Comparison of ENCODE assay signal across 1 cellular context in the genomic region with DNA sequence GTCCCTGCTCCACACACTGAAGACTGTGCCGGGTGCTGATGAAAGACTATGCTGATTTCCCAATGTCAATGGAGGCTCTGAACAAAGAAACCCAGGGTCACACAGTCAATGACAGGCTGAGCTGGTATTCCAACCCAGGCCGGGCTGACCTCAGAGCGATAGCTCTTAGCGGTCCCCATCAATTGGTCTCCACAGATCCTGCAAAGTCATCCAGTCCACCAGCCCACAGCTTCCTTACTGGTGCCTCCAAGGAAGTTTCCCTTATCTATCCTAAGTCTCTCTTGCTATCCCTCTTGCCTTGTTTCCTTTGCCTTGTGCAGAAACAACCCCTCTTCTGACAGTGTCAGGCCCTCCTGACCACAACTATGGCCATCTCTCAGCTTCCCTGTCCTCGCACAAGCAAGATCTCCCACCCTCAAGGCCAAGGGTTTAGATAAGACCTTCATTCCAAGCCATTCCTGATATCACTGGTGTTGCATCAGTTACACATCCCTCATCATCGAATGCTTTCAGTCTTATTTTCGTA.
TF ChIP-seq lines count a peak whose summit lies in the region.

No MANE protein-coding gene starts in this region.

TF ChIP-seq in H1, 55 proteins besides CTCF, POLR2A, EP300 and RAD21:
- TF ChIP-seq TEAD4 (IDR thresholded peaks at IDR 0.05; ENCODE audit: low read depth, low read length) (no peak), E2F6 (IDR thresholded peaks at IDR 0.05) (no peak), CBX8 (IDR thresholded peaks at IDR 0.05; ENCODE audit: borderline replicate concordance, low read depth, low read length) (no peak), EGR1 (IDR thresholded peaks at IDR 0.05; ENCODE audit: borderline replicate concordance, low read depth, low read length) (no peak), CREB1 (IDR thresholded peaks at IDR 0.05) (no peak), SUZ12 (IDR thresholded peaks at IDR 0.05; ENCODE audit: low read length) (no peak), POU5F1 (IDR thresholded peaks at IDR 0.05; ENCODE audit: low read depth, low read length) (no peak)
- TF ChIP-seq, protein P1, sequence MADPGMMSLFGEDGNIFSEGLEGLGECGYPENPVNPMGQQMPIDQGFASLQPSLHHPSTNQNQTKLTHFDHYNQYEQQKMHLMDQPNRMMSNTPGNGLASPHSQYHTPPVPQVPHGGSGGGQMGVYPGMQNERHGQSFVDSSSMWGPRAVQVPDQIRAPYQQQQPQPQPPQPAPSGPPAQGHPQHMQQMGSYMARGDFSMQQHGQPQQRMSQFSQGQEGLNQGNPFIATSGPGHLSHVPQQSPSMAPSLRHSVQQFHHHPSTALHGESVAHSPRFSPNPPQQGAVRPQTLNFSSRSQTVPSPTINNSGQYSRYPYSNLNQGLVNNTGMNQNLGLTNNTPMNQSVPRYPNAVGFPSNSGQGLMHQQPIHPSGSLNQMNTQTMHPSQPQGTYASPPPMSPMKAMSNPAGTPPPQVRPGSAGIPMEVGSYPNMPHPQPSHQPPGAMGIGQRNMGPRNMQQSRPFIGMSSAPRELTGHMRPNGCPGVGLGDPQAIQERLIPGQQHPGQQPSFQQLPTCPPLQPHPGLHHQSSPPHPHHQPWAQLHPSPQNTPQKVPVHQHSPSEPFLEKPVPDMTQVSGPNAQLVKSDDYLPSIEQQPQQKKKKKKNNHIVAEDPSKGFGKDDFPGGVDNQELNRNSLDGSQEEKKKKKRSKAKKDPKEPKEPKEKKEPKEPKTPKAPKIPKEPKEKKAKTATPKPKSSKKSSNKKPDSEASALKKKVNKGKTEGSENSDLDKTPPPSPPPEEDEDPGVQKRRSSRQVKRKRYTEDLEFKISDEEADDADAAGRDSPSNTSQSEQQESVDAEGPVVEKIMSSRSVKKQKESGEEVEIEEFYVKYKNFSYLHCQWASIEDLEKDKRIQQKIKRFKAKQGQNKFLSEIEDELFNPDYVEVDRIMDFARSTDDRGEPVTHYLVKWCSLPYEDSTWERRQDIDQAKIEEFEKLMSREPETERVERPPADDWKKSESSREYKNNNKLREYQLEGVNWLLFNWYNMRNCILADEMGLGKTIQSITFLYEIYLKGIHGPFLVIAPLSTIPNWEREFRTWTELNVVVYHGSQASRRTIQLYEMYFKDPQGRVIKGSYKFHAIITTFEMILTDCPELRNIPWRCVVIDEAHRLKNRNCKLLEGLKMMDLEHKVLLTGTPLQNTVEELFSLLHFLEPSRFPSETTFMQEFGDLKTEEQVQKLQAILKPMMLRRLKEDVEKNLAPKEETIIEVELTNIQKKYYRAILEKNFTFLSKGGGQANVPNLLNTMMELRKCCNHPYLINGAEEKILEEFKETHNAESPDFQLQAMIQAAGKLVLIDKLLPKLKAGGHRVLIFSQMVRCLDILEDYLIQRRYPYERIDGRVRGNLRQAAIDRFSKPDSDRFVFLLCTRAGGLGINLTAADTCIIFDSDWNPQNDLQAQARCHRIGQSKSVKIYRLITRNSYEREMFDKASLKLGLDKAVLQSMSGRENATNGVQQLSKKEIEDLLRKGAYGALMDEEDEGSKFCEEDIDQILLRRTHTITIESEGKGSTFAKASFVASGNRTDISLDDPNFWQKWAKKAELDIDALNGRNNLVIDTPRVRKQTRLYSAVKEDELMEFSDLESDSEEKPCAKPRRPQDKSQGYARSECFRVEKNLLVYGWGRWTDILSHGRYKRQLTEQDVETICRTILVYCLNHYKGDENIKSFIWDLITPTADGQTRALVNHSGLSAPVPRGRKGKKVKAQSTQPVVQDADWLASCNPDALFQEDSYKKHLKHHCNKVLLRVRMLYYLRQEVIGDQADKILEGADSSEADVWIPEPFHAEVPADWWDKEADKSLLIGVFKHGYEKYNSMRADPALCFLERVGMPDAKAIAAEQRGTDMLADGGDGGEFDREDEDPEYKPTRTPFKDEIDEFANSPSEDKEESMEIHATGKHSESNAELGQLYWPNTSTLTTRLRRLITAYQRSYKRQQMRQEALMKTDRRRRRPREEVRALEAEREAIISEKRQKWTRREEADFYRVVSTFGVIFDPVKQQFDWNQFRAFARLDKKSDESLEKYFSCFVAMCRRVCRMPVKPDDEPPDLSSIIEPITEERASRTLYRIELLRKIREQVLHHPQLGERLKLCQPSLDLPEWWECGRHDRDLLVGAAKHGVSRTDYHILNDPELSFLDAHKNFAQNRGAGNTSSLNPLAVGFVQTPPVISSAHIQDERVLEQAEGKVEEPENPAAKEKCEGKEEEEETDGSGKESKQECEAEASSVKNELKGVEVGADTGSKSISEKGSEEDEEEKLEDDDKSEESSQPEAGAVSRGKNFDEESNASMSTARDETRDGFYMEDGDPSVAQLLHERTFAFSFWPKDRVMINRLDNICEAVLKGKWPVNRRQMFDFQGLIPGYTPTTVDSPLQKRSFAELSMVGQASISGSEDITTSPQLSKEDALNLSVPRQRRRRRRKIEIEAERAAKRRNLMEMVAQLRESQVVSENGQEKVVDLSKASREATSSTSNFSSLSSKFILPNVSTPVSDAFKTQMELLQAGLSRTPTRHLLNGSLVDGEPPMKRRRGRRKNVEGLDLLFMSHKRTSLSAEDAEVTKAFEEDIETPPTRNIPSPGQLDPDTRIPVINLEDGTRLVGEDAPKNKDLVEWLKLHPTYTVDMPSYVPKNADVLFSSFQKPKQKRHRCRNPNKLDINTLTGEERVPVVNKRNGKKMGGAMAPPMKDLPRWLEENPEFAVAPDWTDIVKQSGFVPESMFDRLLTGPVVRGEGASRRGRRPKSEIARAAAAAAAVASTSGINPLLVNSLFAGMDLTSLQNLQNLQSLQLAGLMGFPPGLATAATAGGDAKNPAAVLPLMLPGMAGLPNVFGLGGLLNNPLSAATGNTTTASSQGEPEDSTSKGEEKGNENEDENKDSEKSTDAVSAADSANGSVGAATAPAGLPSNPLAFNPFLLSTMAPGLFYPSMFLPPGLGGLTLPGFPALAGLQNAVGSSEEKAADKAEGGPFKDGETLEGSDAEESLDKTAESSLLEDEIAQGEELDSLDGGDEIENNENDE (IDR thresholded peaks at IDR 0.05; ENCODE audit: insufficient replicate concordance, low read length) = no peak
